1 cellular context compared by ENCODE assay signal in the genomic region with DNA sequence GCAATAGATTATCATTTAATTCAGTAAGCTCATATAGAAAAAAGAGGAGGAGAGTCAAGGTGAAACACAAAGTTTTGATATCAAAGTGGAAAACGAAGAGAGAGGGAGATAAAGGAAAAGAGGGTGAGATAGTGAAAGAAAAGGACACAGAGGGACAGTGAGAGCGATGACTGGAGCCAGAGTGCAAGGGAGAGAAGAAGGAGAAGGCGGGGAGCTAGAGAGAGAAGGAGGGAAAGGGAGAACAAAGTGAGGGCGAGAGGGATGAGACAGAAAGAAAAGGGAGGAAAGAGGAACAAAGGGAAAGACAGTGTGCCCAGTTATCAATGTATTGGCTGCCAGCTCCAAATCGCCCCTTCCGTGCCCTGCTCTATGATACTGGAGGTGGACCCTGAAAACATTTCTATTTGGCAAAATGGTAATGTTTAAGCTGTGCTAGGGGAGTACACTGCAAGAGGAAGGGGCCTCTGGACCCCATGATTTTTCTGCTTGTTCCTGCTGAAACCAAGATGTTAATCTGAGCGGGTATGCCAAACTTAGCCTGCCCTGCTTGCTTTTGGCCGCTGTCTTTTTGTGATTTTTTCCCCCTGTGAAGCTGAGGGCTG.
TF ChIP-seq lines count a peak whose summit lies in the region.

No MANE protein-coding gene starts in this region.

TF ChIP-seq in K562, 482 proteins besides CTCF, POLR2A, EP300 and RAD21 (continued from another document and continues in another):
- TF ChIP-seq, protein P1, sequence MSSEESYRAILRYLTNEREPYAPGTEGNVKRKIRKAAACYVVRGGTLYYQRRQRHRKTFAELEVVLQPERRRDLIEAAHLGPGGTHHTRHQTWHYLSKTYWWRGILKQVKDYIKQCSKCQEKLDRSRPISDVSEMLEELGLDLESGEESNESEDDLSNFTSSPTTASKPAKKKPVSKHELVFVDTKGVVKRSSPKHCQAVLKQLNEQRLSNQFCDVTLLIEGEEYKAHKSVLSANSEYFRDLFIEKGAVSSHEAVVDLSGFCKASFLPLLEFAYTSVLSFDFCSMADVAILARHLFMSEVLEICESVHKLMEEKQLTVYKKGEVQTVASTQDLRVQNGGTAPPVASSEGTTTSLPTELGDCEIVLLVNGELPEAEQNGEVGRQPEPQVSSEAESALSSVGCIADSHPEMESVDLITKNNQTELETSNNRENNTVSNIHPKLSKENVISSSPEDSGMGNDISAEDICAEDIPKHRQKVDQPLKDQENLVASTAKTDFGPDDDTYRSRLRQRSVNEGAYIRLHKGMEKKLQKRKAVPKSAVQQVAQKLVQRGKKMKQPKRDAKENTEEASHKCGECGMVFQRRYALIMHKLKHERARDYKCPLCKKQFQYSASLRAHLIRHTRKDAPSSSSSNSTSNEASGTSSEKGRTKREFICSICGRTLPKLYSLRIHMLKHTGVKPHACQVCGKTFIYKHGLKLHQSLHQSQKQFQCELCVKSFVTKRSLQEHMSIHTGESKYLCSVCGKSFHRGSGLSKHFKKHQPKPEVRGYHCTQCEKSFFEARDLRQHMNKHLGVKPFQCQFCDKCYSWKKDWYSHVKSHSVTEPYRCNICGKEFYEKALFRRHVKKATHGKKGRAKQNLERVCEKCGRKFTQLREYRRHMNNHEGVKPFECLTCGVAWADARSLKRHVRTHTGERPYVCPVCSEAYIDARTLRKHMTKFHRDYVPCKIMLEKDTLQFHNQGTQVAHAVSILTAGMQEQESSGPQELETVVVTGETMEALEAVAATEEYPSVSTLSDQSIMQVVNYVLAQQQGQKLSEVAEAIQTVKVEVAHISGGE (CRISPR knock-in tag; IDR thresholded peaks at IDR 0.05), result no peak
- TF ChIP-seq ADNP (tag; IDR thresholded peaks at IDR 0.05), result no peak
- TF ChIP-seq SRSF7 (optimal IDR thresholded peaks at IDR 0.05; ENCODE audit: low read depth, low read length), result no peak
- no peak for TF ChIP-seq ETV1 (tag; conservative IDR thresholded peaks at IDR 0.05; ENCODE audit: low read depth)
- no peak for TF ChIP-seq E2F4 (CRISPR knock-in tag; IDR thresholded peaks at IDR 0.05; ENCODE audit: low read depth)
- TF ChIP-seq ZSCAN29 (IDR thresholded peaks at IDR 0.05), result no peak
- TF ChIP-seq ZNF174 (CRISPR knock-in tag; IDR thresholded peaks at IDR 0.05), result no peak
- TF ChIP-seq CBFB (CRISPR knock-in tag; IDR thresholded peaks at IDR 0.05), result no peak
- TF ChIP-seq ZNF146 (CRISPR knock-in tag; IDR thresholded peaks at IDR 0.05; ENCODE audit: unreplicated experiment), result no peak
- no peak for TF ChIP-seq TCF7 (IDR thresholded peaks at IDR 0.05; ENCODE audit: borderline replicate concordance)
- no peak for TF ChIP-seq ILF3 (IDR thresholded peaks at IDR 0.05; ENCODE audit: borderline replicate concordance)
- no peak for TF ChIP-seq ZBTB34 (CRISPR knock-in tag; IDR thresholded peaks at IDR 0.05)
- TF ChIP-seq, protein P2, sequence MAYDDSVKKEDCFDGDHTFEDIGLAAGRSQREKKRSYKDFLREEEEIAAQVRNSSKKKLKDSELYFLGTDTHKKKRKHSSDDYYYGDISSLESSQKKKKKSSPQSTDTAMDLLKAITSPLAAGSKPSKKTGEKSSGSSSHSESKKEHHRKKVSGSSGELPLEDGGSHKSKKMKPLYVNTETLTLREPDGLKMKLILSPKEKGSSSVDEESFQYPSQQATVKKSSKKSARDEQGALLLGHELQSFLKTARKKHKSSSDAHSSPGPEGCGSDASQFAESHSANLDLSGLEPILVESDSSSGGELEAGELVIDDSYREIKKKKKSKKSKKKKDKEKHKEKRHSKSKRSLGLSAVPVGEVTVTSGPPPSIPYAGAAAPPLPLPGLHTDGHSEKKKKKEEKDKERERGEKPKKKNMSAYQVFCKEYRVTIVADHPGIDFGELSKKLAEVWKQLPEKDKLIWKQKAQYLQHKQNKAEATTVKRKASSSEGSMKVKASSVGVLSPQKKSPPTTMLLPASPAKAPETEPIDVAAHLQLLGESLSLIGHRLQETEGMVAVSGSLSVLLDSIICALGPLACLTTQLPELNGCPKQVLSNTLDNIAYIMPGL (CRISPR knock-in tag; IDR thresholded peaks at IDR 0.05), result no peak
- TF ChIP-seq MEIS2 (IDR thresholded peaks at IDR 0.05; ENCODE audit: partially characterized antibody), result no peak
- TF ChIP-seq HCFC1 (IDR thresholded peaks at IDR 0.05; ENCODE audit: low read depth, low read length), result no peak
- TF ChIP-seq XRCC4 (IDR thresholded peaks at IDR 0.05; ENCODE audit: extremely low read depth, insufficient read depth, insufficient read length), result no peak
- peak; percentile 58 for TF ChIP-seq ZBTB7A (IDR thresholded peaks at IDR 0.05; ENCODE audit: borderline replicate concordance, control insufficient read depth, low read depth, low read length)
- TF ChIP-seq MTA1 (IDR thresholded peaks at IDR 0.05; ENCODE audit: borderline replicate concordance), result peak; percentile 80
- TF ChIP-seq MBD2 (IDR thresholded peaks at IDR 0.05; ENCODE audit: borderline replicate concordance, low read depth), result no peak
- no peak for TF ChIP-seq ZNF551 (CRISPR knock-in tag; IDR thresholded peaks at IDR 0.05)
- TF ChIP-seq BMI1 (IDR thresholded peaks at IDR 0.05; ENCODE audit: low read length), result no peak
- TF ChIP-seq E2F6 (IDR thresholded peaks at IDR 0.05; ENCODE audit: borderline replicate concordance in 1 of 2, extremely low read depth in 1 of 2, insufficient read depth in 1 of 2, insufficient read length in 1 of 2, low read depth in 1 of 2, low read length in 1 of 2, poor library complexity in 1 of 2, severe bottlenecking in 1 of 2), result no peak
- no peak; the same call in 1 of the 2 replicates for TF ChIP-seq HMG20B (CRISPR knock-in tag; IDR thresholded peaks at IDR 0.05)
- TF ChIP-seq LEF1 (IDR thresholded peaks at IDR 0.05), result no peak
- TF ChIP-seq, protein P3, sequence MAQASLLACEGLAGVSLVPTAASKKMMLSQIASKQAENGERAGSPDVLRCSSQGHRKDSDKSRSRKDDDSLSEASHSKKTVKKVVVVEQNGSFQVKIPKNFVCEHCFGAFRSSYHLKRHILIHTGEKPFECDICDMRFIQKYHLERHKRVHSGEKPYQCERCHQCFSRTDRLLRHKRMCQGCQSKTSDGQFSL (CRISPR knock-in tag; IDR thresholded peaks at IDR 0.05), result no peak
- TF ChIP-seq, protein P3 (tag; IDR thresholded peaks at IDR 0.05), result no peak
- 0 out of 2 replicates have a peak, but pooled peaks have one; percentile 47 for TF ChIP-seq CC2D1A (IDR thresholded peaks at IDR 0.05)
- TF ChIP-seq, protein P4, sequence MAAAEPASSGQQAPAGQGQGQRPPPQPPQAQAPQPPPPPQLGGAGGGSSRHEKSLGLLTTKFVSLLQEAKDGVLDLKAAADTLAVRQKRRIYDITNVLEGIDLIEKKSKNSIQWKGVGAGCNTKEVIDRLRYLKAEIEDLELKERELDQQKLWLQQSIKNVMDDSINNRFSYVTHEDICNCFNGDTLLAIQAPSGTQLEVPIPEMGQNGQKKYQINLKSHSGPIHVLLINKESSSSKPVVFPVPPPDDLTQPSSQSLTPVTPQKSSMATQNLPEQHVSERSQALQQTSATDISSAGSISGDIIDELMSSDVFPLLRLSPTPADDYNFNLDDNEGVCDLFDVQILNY (CRISPR knock-in tag; IDR thresholded peaks at IDR 0.05), result no peak
- TF ChIP-seq, protein P5, sequence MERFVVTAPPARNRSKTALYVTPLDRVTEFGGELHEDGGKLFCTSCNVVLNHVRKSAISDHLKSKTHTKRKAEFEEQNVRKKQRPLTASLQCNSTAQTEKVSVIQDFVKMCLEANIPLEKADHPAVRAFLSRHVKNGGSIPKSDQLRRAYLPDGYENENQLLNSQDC (CRISPR knock-in tag; IDR thresholded peaks at IDR 0.05), result no peak
- TF ChIP-seq STAT5B (CRISPR knock-in tag; IDR thresholded peaks at IDR 0.05), result no peak
- TF ChIP-seq RBM15 (IDR thresholded peaks at IDR 0.05; ENCODE audit: insufficient read depth, low read length), result no peak
- no peak for TF ChIP-seq ZNF24 (IDR thresholded peaks at IDR 0.05)
- TF ChIP-seq SOX6 (IDR thresholded peaks at IDR 0.05), result 0 out of 2 replicates have a peak, but pooled peaks have one; percentile 8
- TF ChIP-seq ZC3H11A (IDR thresholded peaks at IDR 0.05; ENCODE audit: low read depth, low read length), result no peak
- TF ChIP-seq MYC (IDR thresholded peaks at IDR 0.05; ENCODE audit: low read depth, low read length), result no peak
- no peak; the same call in 1 of the 2 replicates for TF ChIP-seq MYC (CRISPR knock-in tag; IDR thresholded peaks at IDR 0.05; ENCODE audit: borderline replicate concordance, low read depth)
- no peak for TF ChIP-seq ZFX (CRISPR knock-in tag; IDR thresholded peaks at IDR 0.05)
- TF ChIP-seq, protein P6, sequence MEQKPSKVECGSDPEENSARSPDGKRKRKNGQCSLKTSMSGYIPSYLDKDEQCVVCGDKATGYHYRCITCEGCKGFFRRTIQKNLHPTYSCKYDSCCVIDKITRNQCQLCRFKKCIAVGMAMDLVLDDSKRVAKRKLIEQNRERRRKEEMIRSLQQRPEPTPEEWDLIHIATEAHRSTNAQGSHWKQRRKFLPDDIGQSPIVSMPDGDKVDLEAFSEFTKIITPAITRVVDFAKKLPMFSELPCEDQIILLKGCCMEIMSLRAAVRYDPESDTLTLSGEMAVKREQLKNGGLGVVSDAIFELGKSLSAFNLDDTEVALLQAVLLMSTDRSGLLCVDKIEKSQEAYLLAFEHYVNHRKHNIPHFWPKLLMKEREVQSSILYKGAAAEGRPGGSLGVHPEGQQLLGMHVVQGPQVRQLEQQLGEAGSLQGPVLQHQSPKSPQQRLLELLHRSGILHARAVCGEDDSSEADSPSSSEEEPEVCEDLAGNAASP (IDR thresholded peaks at IDR 0.05), result no peak
- TF ChIP-seq ZNF224 (CRISPR knock-in tag; IDR thresholded peaks at IDR 0.05), result no peak
- TF ChIP-seq CREM (IDR thresholded peaks at IDR 0.05; ENCODE audit: low read depth), result no peak
- no peak for TF ChIP-seq ZNF561 (CRISPR knock-in tag; conservative IDR thresholded peaks at IDR 0.05)
- no peak for TF ChIP-seq CCNT2 (IDR thresholded peaks at IDR 0.05; ENCODE audit: borderline replicate concordance, extremely low read depth, insufficient read length, low read depth, low read length)
- peak in 1 of 2 experiments; percentile 9; a peak in 1 of 4 replicates for TF ChIP-seq KDM1A (IDR thresholded peaks at IDR 0.05)
- TF ChIP-seq, protein P7, sequence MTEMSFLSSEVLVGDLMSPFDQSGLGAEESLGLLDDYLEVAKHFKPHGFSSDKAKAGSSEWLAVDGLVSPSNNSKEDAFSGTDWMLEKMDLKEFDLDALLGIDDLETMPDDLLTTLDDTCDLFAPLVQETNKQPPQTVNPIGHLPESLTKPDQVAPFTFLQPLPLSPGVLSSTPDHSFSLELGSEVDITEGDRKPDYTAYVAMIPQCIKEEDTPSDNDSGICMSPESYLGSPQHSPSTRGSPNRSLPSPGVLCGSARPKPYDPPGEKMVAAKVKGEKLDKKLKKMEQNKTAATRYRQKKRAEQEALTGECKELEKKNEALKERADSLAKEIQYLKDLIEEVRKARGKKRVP (CRISPR knock-in tag; IDR thresholded peaks at IDR 0.05), result no peak
- no peak for TF ChIP-seq ZNF311 (CRISPR knock-in tag; IDR thresholded peaks at IDR 0.05)
- no peak for TF ChIP-seq ATF1 (CRISPR knock-in tag; IDR thresholded peaks at IDR 0.05)
- TF ChIP-seq ATF1 (tag; IDR thresholded peaks at IDR 0.05), result no peak; the same call in 1 of the 2 replicates
- no peak for TF ChIP-seq SMAD4 (CRISPR knock-in tag; conservative IDR thresholded peaks at IDR 0.05)
- TF ChIP-seq SRSF1 (IDR thresholded peaks at IDR 0.05; ENCODE audit: low read depth, low read length), result no peak
- TF ChIP-seq CBX3 (IDR thresholded peaks at IDR 0.05; ENCODE audit: borderline replicate concordance in 1 of 2, low read length in 2 of 2), result no peak; a peak in 1 of 3 replicates
- TF ChIP-seq, protein P8, sequence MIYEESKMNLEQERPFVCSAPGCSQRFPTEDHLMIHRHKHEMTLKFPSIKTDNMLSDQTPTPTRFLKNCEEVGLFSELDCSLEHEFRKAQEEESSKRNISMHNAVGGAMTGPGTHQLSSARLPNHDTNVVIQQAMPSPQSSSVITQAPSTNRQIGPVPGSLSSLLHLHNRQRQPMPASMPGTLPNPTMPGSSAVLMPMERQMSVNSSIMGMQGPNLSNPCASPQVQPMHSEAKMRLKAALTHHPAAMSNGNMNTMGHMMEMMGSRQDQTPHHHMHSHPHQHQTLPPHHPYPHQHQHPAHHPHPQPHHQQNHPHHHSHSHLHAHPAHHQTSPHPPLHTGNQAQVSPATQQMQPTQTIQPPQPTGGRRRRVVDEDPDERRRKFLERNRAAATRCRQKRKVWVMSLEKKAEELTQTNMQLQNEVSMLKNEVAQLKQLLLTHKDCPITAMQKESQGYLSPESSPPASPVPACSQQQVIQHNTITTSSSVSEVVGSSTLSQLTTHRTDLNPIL (CRISPR knock-in tag; IDR thresholded peaks at IDR 0.05), result no peak
- TF ChIP-seq HOXB6 (CRISPR knock-in tag; IDR thresholded peaks at IDR 0.05; ENCODE audit: borderline replicate concordance), result no peak
- TF ChIP-seq JUND (IDR thresholded peaks at IDR 0.05; ENCODE audit: borderline replicate concordance, low read depth, low read length), result no peak
- no peak; the same call in 2 of the 3 replicates for TF ChIP-seq JUND (tag; IDR thresholded peaks at IDR 0.05; ENCODE audit: borderline replicate concordance, low read depth, low read length)
- no peak for TF ChIP-seq RFX7 (CRISPR knock-in tag; IDR thresholded peaks at IDR 0.05)
- no peak for TF ChIP-seq TBP (optimal IDR thresholded peaks at IDR 0.05; ENCODE audit: low read depth, low read length)
